37 cellular contexts compared by ENCODE assay signal in the genomic region with DNA sequence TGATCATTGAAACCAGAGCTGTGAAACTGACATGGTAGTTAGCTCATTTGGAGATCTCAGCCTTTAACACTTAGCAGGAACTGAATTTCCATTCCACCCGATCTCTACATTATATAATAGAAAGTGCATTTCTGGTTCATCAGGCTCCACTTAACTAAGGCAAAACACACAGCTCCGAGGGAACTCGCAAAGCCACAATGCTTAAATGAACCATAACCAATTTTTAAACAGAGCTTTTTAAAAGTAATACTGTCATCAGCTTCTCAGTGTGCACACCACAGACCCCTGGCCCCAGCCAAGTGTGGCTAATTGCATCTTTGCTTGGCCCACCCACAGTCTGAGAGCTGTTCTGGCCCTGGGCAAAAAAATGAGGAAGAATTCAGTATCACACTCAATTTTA.
DNase-seq lines count a peak whose midpoint lies in the region; ATAC-seq, FAIRE-seq and TF ChIP-seq lines count a peak whose summit lies in the region.
"Had no signal": no experiment of that assay in that cellular context is flagged by ENCODE, and none has a peak within 500 bp of the region (broad histone marks: within the 10 kb centered on the region; RNA-seq: fewer than 3 reads in every experiment).

No MANE protein-coding gene starts in this region.

- in situ Hi-C loops in K562 (cut with MboI) = no loop called here

- H3K79me2 ChIP-seq in K562 (ENCODE audit: control insufficient read depth, insufficient read depth, low read length) = peaks cover 4% of the 10 kb centered on the region; the same call in 2 of the 3 replicates

- DNase-seq in NCI-H2081 (lab: John Stamatoyannopoulos, UW) (peak; percentile 38 to 56), K562 (ENCODE audit: extremely low read depth in 1 of 4, low spot score in 3 of 4) (no peak), HuH-7.5 (ENCODE audit: low spot score) (no peak)
- DNase-seq in activated CD8-positive, alpha-beta T cell treated with anti-CD3 and anti-CD28 coated beads for 36 hours = no peak
- DNase-seq: ACHN; activated CD4-positive, CD25-positive, alpha-beta regulatory T cell; activated CD8-positive, alpha-beta memory T cell treated with anti-CD3 and anti-CD28 coated beads, Interleukin-2, amount 10 ng/mL, durations not matched to agents 7 days and 5 days; activated gamma-delta T cell treated with Interleukin-2 at 50 U/mL for 16 hours; activated naive CD8-positive, alpha-beta T cell treated with anti-CD3 and anti-CD28 coated beads, Interleukin-2, amount 10 ng/mL, durations not matched to agents 7 days and 5 days; activated T-cell treated with anti-CD3 and anti-CD28 coated beads, Interleukin-2, amount 50 U/mL, for 4 hours; aorta; C1 segment of cervical spinal cord; COR-L47; effector memory CD8-positive, alpha-beta T cell; erythroblast; GDM1; KBM-7; left ventricle myocardium inferior; mesendoderm; NCI-H1105; NCI-H187; NCI-H226; right lobe of liver; RPMI8226; spleen; stimulated activated CD4-positive, alpha-beta T cell treated with anti-CD3 and anti-CD28 coated beads, Interleukin-2, amount 100 ng/mL, for 24 hours; stomach; T-helper 1 cell; uterus had no signal

- no peaks in the 10 kb centered on the region for H3K36me3 Mint-ChIP-seq in stimulated activated memory B cell treated with anti-CD40 and anti-IgM and Interleukin-4, amounts not matched to agents 10 μg/mL and 1 μg/mL and 100 μg/mL, for 72 hours
- no peaks in the 10 kb centered on the region for H3K36me3 Mint-ChIP-seq in activated CD8-positive, alpha-beta T cell treated with anti-CD3 and anti-CD28 coated beads for 36 hours (ENCODE audit: low read depth)
- H3K36me3 Mint-ChIP-seq: activated CD8-positive, alpha-beta memory T cell treated with anti-CD3 and anti-CD28 coated beads, Interleukin-2, amount 10 ng/mL, durations not matched to agents 7 days and 5 days; activated naive CD8-positive, alpha-beta T cell treated with anti-CD3 and anti-CD28 coated beads, Interleukin-2, amount 10 ng/mL, durations not matched to agents 7 days and 5 days had no signal

- H3K4me1 ChIP-seq in K562 (replicated peaks in 1 of 2; ENCODE audit: control insufficient read depth in 2 of 2, insufficient read depth in 2 of 2, low read length in 2 of 2) = peaks cover 0 to 4% of the 10 kb centered on the region in 2 experiments; a peak in 3 of 5 replicates
- H3K4me1 ChIP-seq: HAP-1, left ventricle myocardium inferior, right lobe of liver, SJSA1, stomach had no signal

- peaks cover 8% of the 10 kb centered on the region for H3K27me3 Mint-ChIP-seq in stimulated activated memory B cell treated with anti-CD40 and anti-IgM and Interleukin-4, amounts not matched to agents 10 μg/mL and 1 μg/mL and 100 μg/mL, for 72 hours
- peaks cover 25% of the 10 kb centered on the region for H3K27me3 Mint-ChIP-seq in activated CD8-positive, alpha-beta T cell treated with anti-CD3 and anti-CD28 coated beads for 36 hours

- no peaks in the 10 kb centered on the region for H3K36me3 ChIP-seq in K562 (ENCODE audit: control insufficient read depth, insufficient read depth, low read length)
- H3K36me3 ChIP-seq: HAP-1, left ventricle myocardium inferior, right lobe of liver, SJSA1, spleen, stomach, uterus had no signal

- no peak overlapping the region for H2AFZ ChIP-seq in K562 (ENCODE audit: low read depth, low read length)

- intact Hi-C loops in K562 (cut with micrococcal nuclease) = no loop called here
- intact Hi-C loops in activated CD8-positive, alpha-beta T cell treated with anti-CD3 and anti-CD28 coated beads for 36 hours (cut with micrococcal nuclease) = no loop called here

- H3K27me3 ChIP-seq in K562 (ENCODE audit: control insufficient read depth in 2 of 2, insufficient read depth in 2 of 2, low read length in 2 of 2) = no peaks in the 10 kb centered on the region
- H3K27me3 ChIP-seq: right lobe of liver, spleen, stomach, uterus had no signal

- 41% methylated on average over 3 of the region's 3 CpGs for WGBS in K562 (ENCODE audit: insufficient coverage, low coverage, missing lambda C conversion rate)

- H3K9me3 ChIP-seq in K562 (replicated peaks; ENCODE audit: control insufficient read depth, insufficient read depth, low read depth, low read length) = no peaks in the 10 kb centered on the region
- H3K9me3 ChIP-seq: HAP-1, left ventricle myocardium inferior, right lobe of liver, SJSA1, spleen, stomach, uterus had no signal

- H3K4me3 ChIP-seq in K562 = no peak overlapping the region
- H3K4me3 ChIP-seq: coronary artery, HAP-1, left ventricle myocardium inferior, right lobe of liver, SJSA1, spleen, stomach, uterus had no signal

- H3K4me2 ChIP-seq in K562 (ENCODE audit: insufficient read depth, low read length) = no peak overlapping the region

- H3K4me1 Mint-ChIP-seq in stimulated activated memory B cell treated with anti-CD40 and anti-IgM and Interleukin-4, amounts not matched to agents 10 μg/mL and 1 μg/mL and 100 μg/mL, for 72 hours = peaks cover 21% of the 10 kb centered on the region
- no peaks in the 10 kb centered on the region for H3K4me1 Mint-ChIP-seq in activated CD8-positive, alpha-beta T cell treated with anti-CD3 and anti-CD28 coated beads for 36 hours (ENCODE audit: low read depth)
- H3K4me1 Mint-ChIP-seq: activated CD8-positive, alpha-beta memory T cell treated with anti-CD3 and anti-CD28 coated beads, Interleukin-2, amount 10 ng/mL, durations not matched to agents 7 days and 5 days; activated naive CD8-positive, alpha-beta T cell treated with anti-CD3 and anti-CD28 coated beads, Interleukin-2, amount 10 ng/mL, durations not matched to agents 7 days and 5 days had no signal

- no peaks in the 10 kb centered on the region for H3K9me1 ChIP-seq in K562 (ENCODE audit: control insufficient read depth, insufficient read depth, low read length)

- H4K20me1 ChIP-seq in K562 (replicated peaks; ENCODE audit: control insufficient read depth, insufficient read depth, low read length) = no peaks in the 10 kb centered on the region

- no peak overlapping the region for H3K4me3 Mint-ChIP-seq in stimulated activated memory B cell treated with anti-CD40 and anti-IgM and Interleukin-4, amounts not matched to agents 10 μg/mL and 1 μg/mL and 100 μg/mL, for 72 hours
- H3K4me3 Mint-ChIP-seq in activated CD8-positive, alpha-beta T cell treated with anti-CD3 and anti-CD28 coated beads for 36 hours = no peak overlapping the region
- H3K4me3 Mint-ChIP-seq: activated CD8-positive, alpha-beta memory T cell treated with anti-CD3 and anti-CD28 coated beads, Interleukin-2, amount 10 ng/mL, durations not matched to agents 7 days and 5 days; activated naive CD8-positive, alpha-beta T cell treated with anti-CD3 and anti-CD28 coated beads, Interleukin-2, amount 10 ng/mL, durations not matched to agents 7 days and 5 days; activated T-cell treated with anti-CD3 and anti-CD28 coated beads, Interleukin-2, amount 50 U/mL, for 4 hours; effector memory CD8-positive, alpha-beta T cell had no signal

- no peak for FAIRE-seq in K562 (lab: Jason Lieb, UNC)
- FAIRE-seq: HTR-8/SVneo, islet of Langerhans had no signal

- no peak overlapping the region for H3K9ac ChIP-seq in K562 (ENCODE audit: insufficient read depth in 1 of 2, low read depth in 2 of 2, low read length in 2 of 2)

- CTCF ChIA-PET in K562 (lab: Yijun Ruan, JAX; ENCODE audit: low intra/inter-chr PET ratio) = no interaction called here
- CTCF ChIA-PET in activated CD8-positive, alpha-beta T cell treated with anti-CD3 and anti-CD28 coated beads for 36 hours (lab: Charles Lee) = interaction anchor here (1.3 kb wide), 1 partner anchor 9 kb away, joined by 3 read pairs; no protein-coding TSS in a partner anchor

- no peak for TF ChIP-seq EP300 in K562 (IDR thresholded peaks at IDR 0.05; ENCODE audit: low read length)

- no peak for TF ChIP-seq POLR2A in K562 (conservative IDR thresholded peaks at IDR 0.05)

- peak; percentile 34 for ATAC-seq in GM18498 (IDR thresholded peaks at IDR 0.05; ENCODE audit: unreplicated experiment)
- ATAC-seq in K562 = peak; percentile 31; the same call in 1 of the 3 replicates
- peak; percentile 57 for ATAC-seq in stimulated activated memory B cell treated with anti-CD40 and anti-IgM and Interleukin-4, amounts not matched to agents 10 μg/mL and 1 μg/mL and 100 μg/mL, for 72 hours
- ATAC-seq in activated CD8-positive, alpha-beta T cell treated with anti-CD3 and anti-CD28 coated beads for 36 hours = no peak
- no peak for ATAC-seq in HG02798 (IDR thresholded peaks at IDR 0.05; ENCODE audit: poor library complexity, unreplicated experiment)
- ATAC-seq: activated CD8-positive, alpha-beta memory T cell treated with anti-CD3 and anti-CD28 coated beads, Interleukin-2, amount 10 ng/mL, durations not matched to agents 7 days and 5 days; activated T-cell treated with anti-CD3 and anti-CD28 coated beads, Interleukin-2, amount 50 U/mL, for 4 hours; effector memory CD8-positive, alpha-beta T cell; right lobe of liver had no signal

- no TSS peak for BruUV-seq in K562 (replicated peaks; lab: Mats Ljungman, UMichigan)

- TF ChIP-seq CTCF in K562 (IDR thresholded peaks at IDR 0.05 in 2 of 3, conservative IDR thresholded peaks at IDR 0.05 in 1 of 3; ENCODE audit: insufficient read depth in 2 of 3, low read depth in 1 of 3, low read length in 3 of 3) = no peak
- TF ChIP-seq CTCF in activated CD8-positive, alpha-beta T cell treated with anti-CD3 and anti-CD28 coated beads for 36 hours (IDR thresholded peaks at IDR 0.05) = no peak

- POLR2A ChIA-PET in K562 (lab: Yijun Ruan, JAX) = interaction anchor here (0.6 to 1.4 kb wide), 3 partner anchors 9 to 91 kb away, joined by 3 to 4 read pairs (median 3); no protein-coding TSS in a partner anchor
- POLR2A ChIA-PET in activated CD8-positive, alpha-beta T cell treated with anti-CD3 and anti-CD28 coated beads for 36 hours (lab: Charles Lee) = no interaction called here

- H3K27ac Mint-ChIP-seq in stimulated activated memory B cell treated with anti-CD40 and anti-IgM and Interleukin-4, amounts not matched to agents 10 μg/mL and 1 μg/mL and 100 μg/mL, for 72 hours = no peak overlapping the region
- no peak overlapping the region for H3K27ac Mint-ChIP-seq in activated CD8-positive, alpha-beta T cell treated with anti-CD3 and anti-CD28 coated beads for 36 hours
- H3K27ac Mint-ChIP-seq: activated CD8-positive, alpha-beta memory T cell treated with anti-CD3 and anti-CD28 coated beads, Interleukin-2, amount 10 ng/mL, durations not matched to agents 7 days and 5 days; activated naive CD8-positive, alpha-beta T cell treated with anti-CD3 and anti-CD28 coated beads, Interleukin-2, amount 10 ng/mL, durations not matched to agents 7 days and 5 days; effector memory CD8-positive, alpha-beta T cell had no signal

- no peak overlapping the region for H3K27ac ChIP-seq in K562 (ENCODE audit: extremely low read depth, low read depth, low read length)
- H3K27ac ChIP-seq: coronary artery, left ventricle myocardium inferior, right lobe of liver, SJSA1, spleen, stomach had no signal

- H3K9me3 Mint-ChIP-seq in stimulated activated memory B cell treated with anti-CD40 and anti-IgM and Interleukin-4, amounts not matched to agents 10 μg/mL and 1 μg/mL and 100 μg/mL, for 72 hours = peaks cover 3% of the 10 kb centered on the region
- H3K9me3 Mint-ChIP-seq in activated CD8-positive, alpha-beta T cell treated with anti-CD3 and anti-CD28 coated beads for 36 hours = no peaks in the 10 kb centered on the region
- H3K9me3 Mint-ChIP-seq: activated naive CD8-positive, alpha-beta T cell treated with anti-CD3 and anti-CD28 coated beads, Interleukin-2, amount 10 ng/mL, durations not matched to agents 7 days and 5 days; activated T-cell treated with anti-CD3 and anti-CD28 coated beads, Interleukin-2, amount 50 U/mL, for 4 hours; effector memory CD8-positive, alpha-beta T cell had no signal

- no peak for TF ChIP-seq RAD21 in K562 (CRISPR knock-in tag; conservative IDR thresholded peaks at IDR 0.05 in 1 of 2, IDR thresholded peaks at IDR 0.05 in 1 of 2)

Comparison
In these comparisons a context has a peak if more than half of its experiments do, and no peak if none do; other contexts are left out.
1. ATAC-seq: peak in GM18498 (single experiment), K562 (single experiment) and stimulated activated memory B cell treated with anti-CD40 and anti-IgM and Interleukin-4, amounts not matched to agents 10 μg/mL and 1 μg/mL and 100 μg/mL, for 72 hours (single experiment); none in activated CD8-positive, alpha-beta T cell treated with anti-CD3 and anti-CD28 coated beads for 36 hours (single experiment) and HG02798 (single experiment).
2. DNase-seq: peak in NCI-H2081 (2 of 2); none in K562 (0 of 4), HuH-7.5 (single experiment) and activated CD8-positive, alpha-beta T cell treated with anti-CD3 and anti-CD28 coated beads for 36 hours (single experiment).